In genomic region chr18:50629148-50629631, GRCh38 we compare ENCODE assay signal across 19 cellular contexts.
A peak's percentile ranks its signal among the peaks of the same experiment; 100 is the strongest.
DNase-seq lines count a peak whose midpoint lies in the region; ATAC-seq and TF ChIP-seq lines count a peak whose summit lies in the region.
"Had no signal": no experiment of that assay in that cellular context is flagged by ENCODE, and none has a peak within 500 bp of the region (broad histone marks: within the 10 kb centered on the region; RNA-seq: fewer than 3 reads in every experiment).

No MANE protein-coding gene starts in this region.

- ATAC-seq in RWPE2 (ENCODE audit: low read depth): peak; percentile 63
- ATAC-seq: activated T-helper 17 cell treated with anti-CD3 and anti-CD28 coated beads, Interleukin-2, amount 50 U/mL, for 72 hours; gastroesophageal sphincter; left lobe of liver; naive thymus-derived CD4-positive, alpha-beta T cell had no signal

- peaks cover 19% of the 10 kb centered on the region for H3K4me1 Mint-ChIP-seq in glutamatergic neuron (ENCODE audit: low read depth, unreplicated experiment)
- H3K4me1 Mint-ChIP-seq: activated CD4-positive, alpha-beta T cell treated with anti-CD3 and anti-CD28 coated beads, Interleukin-2, amount 10 ng/mL, durations not matched to agents 7 days and 5 days; activated T-helper 17 cell treated with anti-CD3 and anti-CD28 coated beads, Interleukin-2, amount 50 U/mL, for 72 hours; CD4-positive, CD25-positive, alpha-beta regulatory T cell; naive thymus-derived CD4-positive, alpha-beta T cell had no signal

- CTCF ChIA-PET in HEK293 (lab: Yijun Ruan, JAX): interaction anchor here (0.7 to 1.7 kb wide), 2 partner anchors 16 to 30 kb away, joined by 3 to 5 read pairs; no protein-coding TSS in a partner anchor

- H3K36me3 ChIP-seq in HEK293 (ENCODE audit: control insufficient read depth in 2 of 2, insufficient read depth in 1 of 2, low read length in 2 of 2): no peaks in the 10 kb centered on the region
- H3K36me3 ChIP-seq in RWPE2 (ENCODE audit: low read depth): no peaks in the 10 kb centered on the region
- no peaks in the 10 kb centered on the region for H3K36me3 ChIP-seq in muscle layer of colon (ENCODE audit: insufficient read depth, low read length)
- H3K36me3 ChIP-seq: gastroesophageal sphincter had no signal

- peak overlapping the region; percentile 93 for H3K27ac ChIP-seq in HEK293 (ENCODE audit: extremely low read depth, low read depth, low read length)
- H3K27ac ChIP-seq in RWPE2 (ENCODE audit: poor library complexity, severe bottlenecking): peak overlapping the region; percentile 34
- H3K27ac ChIP-seq in muscle layer of colon (ENCODE audit: low read depth, low read length): peak overlapping the region; percentile 2
- H3K27ac ChIP-seq: gastroesophageal sphincter had no signal

- DNase-seq in NCI-H1930 (lab: John Stamatoyannopoulos, UW) (peak; percentile 1 to 47), RWPE2 (ENCODE audit: low spot score) (no peak), glutamatergic neuron (no peak), mucosa of gallbladder (ENCODE audit: low spot score) (no peak), GM13976 (ENCODE audit: low spot score) (no peak), NCI-H2029 treated with DMSO at 0.1 percent for 48 hours (lab: John Stamatoyannopoulos, UW) (no peak)
- DNase-seq: activated CD4-positive, alpha-beta T cell treated with anti-CD3 and anti-CD28 coated beads, Interleukin-2, amount 10 ng/mL, durations not matched to agents 7 days and 5 days; CD4-positive, CD25-positive, alpha-beta regulatory T cell; effector CD4-positive, alpha-beta T cell; HFFc6; naive thymus-derived CD4-positive, alpha-beta T cell; NCI-H2029; RPMI8226; T-helper 9 cell had no signal

- H3K9me3 ChIP-seq in HEK293 (ENCODE audit: control insufficient read depth, insufficient read depth, low read depth, low read length) (no peaks in the 10 kb centered on the region), RWPE2 (ENCODE audit: severe bottlenecking) (no peaks in the 10 kb centered on the region), muscle layer of colon (ENCODE audit: low read length) (no peaks in the 10 kb centered on the region)
- H3K9me3 ChIP-seq: gastroesophageal sphincter had no signal

- peaks cover 7% of the 10 kb centered on the region for H3K27me3 Mint-ChIP-seq in glutamatergic neuron (ENCODE audit: unreplicated experiment)
- H3K27me3 Mint-ChIP-seq: CD4-positive, CD25-positive, alpha-beta regulatory T cell had no signal

- in situ Hi-C loops in GM13976 (cut with MboI; ENCODE audit: low sequenced_read_pairs, unreplicated experiment): no loop called here

- H3K36me3 Mint-ChIP-seq in glutamatergic neuron (ENCODE audit: unreplicated experiment): peaks cover 12% of the 10 kb centered on the region
- H3K36me3 Mint-ChIP-seq: CD4-positive, CD25-positive, alpha-beta regulatory T cell; naive thymus-derived CD4-positive, alpha-beta T cell had no signal

- peaks cover 3% of the 10 kb centered on the region for H3K9me3 Mint-ChIP-seq in glutamatergic neuron (ENCODE audit: unreplicated experiment)
- H3K9me3 Mint-ChIP-seq: activated CD4-positive, alpha-beta T cell treated with anti-CD3 and anti-CD28 coated beads, Interleukin-2, amount 10 ng/mL, durations not matched to agents 7 days and 5 days; activated T-helper 17 cell treated with anti-CD3 and anti-CD28 coated beads, Interleukin-2, amount 50 U/mL, for 72 hours had no signal

- H3K4me3 ChIP-seq in HEK293 (ENCODE audit: low read depth, low read length) (no peak overlapping the region), RWPE2 (ENCODE audit: severe bottlenecking) (no peak overlapping the region), muscle layer of colon (ENCODE audit: low read depth in 1 of 2, low read length in 2 of 2) (no peak overlapping the region)
- H3K4me3 ChIP-seq: gastroesophageal sphincter had no signal

- H3K27ac Mint-ChIP-seq in glutamatergic neuron (ENCODE audit: unreplicated experiment): no peak overlapping the region
- H3K27ac Mint-ChIP-seq: activated CD4-positive, alpha-beta T cell treated with anti-CD3 and anti-CD28 coated beads, Interleukin-2, amount 10 ng/mL, durations not matched to agents 7 days and 5 days; activated T-helper 17 cell treated with anti-CD3 and anti-CD28 coated beads, Interleukin-2, amount 50 U/mL, for 72 hours; HFFc6; naive thymus-derived CD4-positive, alpha-beta T cell had no signal

- H3K27me3 ChIP-seq in RWPE2 (ENCODE audit: insufficient read depth, poor library complexity, severe bottlenecking) (no peaks in the 10 kb centered on the region), muscle layer of colon (ENCODE audit: control insufficient read depth in 1 of 2, insufficient read depth in 2 of 2, low read length in 2 of 2) (no peaks in the 10 kb centered on the region)
- H3K27me3 ChIP-seq: gastroesophageal sphincter had no signal

- TF ChIP-seq CTCF in HEK293 (tag by site-specific recombination; IDR thresholded peaks at IDR 0.05) (no peak), RWPE2 (IDR thresholded peaks at IDR 0.05; ENCODE audit: poor library complexity, severe bottlenecking) (no peak), glutamatergic neuron (IDR thresholded peaks at IDR 0.05; ENCODE audit: partially characterized antibody, unreplicated experiment) (no peak), GM13976 (IDR thresholded peaks at IDR 0.05; ENCODE audit: borderline replicate concordance, control extremely low read depth, extremely low read depth, insufficient read depth, missing control alignments) (no peak)

- no peak overlapping the region for H3K9ac ChIP-seq in muscle layer of colon (ENCODE audit: low read length)

- H3K4me3 Mint-ChIP-seq in glutamatergic neuron (ENCODE audit: unreplicated experiment): no peak overlapping the region
- H3K4me3 Mint-ChIP-seq: activated CD4-positive, alpha-beta T cell treated with anti-CD3 and anti-CD28 coated beads, Interleukin-2, amount 10 ng/mL, durations not matched to agents 7 days and 5 days; activated T-helper 17 cell treated with anti-CD3 and anti-CD28 coated beads, Interleukin-2, amount 50 U/mL, for 72 hours; CD4-positive, CD25-positive, alpha-beta regulatory T cell; HFFc6; naive thymus-derived CD4-positive, alpha-beta T cell had no signal

- H3K4me1 ChIP-seq in HEK293 (ENCODE audit: control insufficient read depth, insufficient read depth, low read length) (peaks cover 50% of the 10 kb centered on the region), RWPE2 (ENCODE audit: insufficient read depth, poor library complexity, severe bottlenecking) (peaks cover 41% of the 10 kb centered on the region), muscle layer of colon (ENCODE audit: insufficient read depth, low read length) (peaks cover 32% of the 10 kb centered on the region)

- POLR2A ChIA-PET in HEK293 (lab: Yijun Ruan, JAX): no interaction called here

TF ChIP-seq in HEK293, 187 proteins besides CTCF, POLR2A, EP300 and RAD21 (continues in another document):
- TF ChIP-seq BCL11A (tag by site-specific recombination; IDR thresholded peaks at IDR 0.05; ENCODE audit: low read depth): peak; percentile 86; the same call in 1 of the 2 replicates
- no peak for TF ChIP-seq ELK4 (IDR thresholded peaks at IDR 0.05; ENCODE audit: borderline replicate concordance, low read depth, low read length)
- peak; percentile 60; the same call in 1 of the 2 replicates for TF ChIP-seq ZBTB20 (tag by site-specific recombination; IDR thresholded peaks at IDR 0.05)
- no peak; the same call in 1 of the 2 replicates for TF ChIP-seq ZNF768 (tag by site-specific recombination; IDR thresholded peaks at IDR 0.05)
- peak; percentile 97 for TF ChIP-seq GLI2 (tag by site-specific recombination; IDR thresholded peaks at IDR 0.05; ENCODE audit: borderline replicate concordance, low read depth)
- peak; percentile 96 for TF ChIP-seq INSM2 (tag by site-specific recombination; IDR thresholded peaks at IDR 0.05)
- TF ChIP-seq KLF8 (tag by site-specific recombination; IDR thresholded peaks at IDR 0.05): peak; percentile 80
- peak; percentile 73 for TF ChIP-seq ZIC2 (tag by site-specific recombination; IDR thresholded peaks at IDR 0.05)
- peak; percentile 54; the same call in 1 of the 2 replicates for TF ChIP-seq ZNF324 (tag by site-specific recombination; IDR thresholded peaks at IDR 0.05)
- TF ChIP-seq FEZF1 (tag by site-specific recombination; IDR thresholded peaks at IDR 0.05): peak; percentile 96
- peak; percentile 94 for TF ChIP-seq ZNF629 (tag by site-specific recombination; IDR thresholded peaks at IDR 0.05)
- no peak for TF ChIP-seq ZNF23 (tag by site-specific recombination; IDR thresholded peaks at IDR 0.05; ENCODE audit: borderline replicate concordance)
- TF ChIP-seq ZNF600 (tag by site-specific recombination; IDR thresholded peaks at IDR 0.05): peak; percentile 99
- peak; percentile 68; the same call in 1 of the 2 replicates for TF ChIP-seq ZBTB21 (tag by site-specific recombination; IDR thresholded peaks at IDR 0.05)
- peak; percentile 61 for TF ChIP-seq ZFP69B (tag by site-specific recombination; IDR thresholded peaks at IDR 0.05)
- peak; percentile 56 for TF ChIP-seq SCRT2 (tag by site-specific recombination; IDR thresholded peaks at IDR 0.05)

Comparison
In these comparisons a context has a peak if more than half of its experiments do, and no peak if none do; other contexts are left out.
1. H3K27ac ChIP-seq: peak in every context shown above with its lines; median percentile 93 in HEK293; 34 in RWPE2; 2 in muscle layer of colon.
2. DNase-seq: peak in NCI-H1930 (2 of 2); none in RWPE2 (single experiment), glutamatergic neuron (single experiment), mucosa of gallbladder (single experiment), GM13976 (single experiment) and NCI-H2029 treated with DMSO at 0.1 percent for 48 hours (single experiment).